ENCODE assay signal across 8 cellular contexts in the genomic region with DNA sequence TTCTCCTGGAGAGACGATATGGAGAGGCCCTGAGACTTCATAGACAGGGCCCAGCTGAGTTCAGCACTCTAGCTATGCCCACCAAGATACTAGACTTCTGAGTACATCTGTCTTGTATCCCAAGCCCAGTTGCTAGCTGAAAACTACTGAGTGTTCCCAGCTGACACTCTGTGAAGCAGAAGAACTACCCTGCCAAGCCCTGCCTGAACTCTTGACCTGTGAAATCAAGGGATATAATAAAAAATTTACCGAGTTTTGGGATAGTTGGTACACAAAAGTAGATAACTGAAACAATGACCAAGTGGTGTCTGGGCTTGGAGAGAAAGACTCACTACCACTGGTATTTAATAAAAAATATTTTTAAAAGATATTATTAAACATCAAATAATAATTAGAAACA.
"Had no signal": no experiment of that assay in that cellular context is flagged by ENCODE, and none has a peak within 500 bp of the region (broad histone marks: within the 10 kb centered on the region; RNA-seq: fewer than 3 reads in every experiment).

No MANE protein-coding gene starts in this region.

- DNase-seq: GOT3, H7, HFFc6, IMR-90 had no signal

- H3K36me3 ChIP-seq: HAP-1 had no signal

- H3K9me3 ChIP-seq: HAP-1 had no signal

- ATAC-seq: HCT116, K562 had no signal

- H3K4me3 Mint-ChIP-seq: HFFc6 had no signal

- H3K27ac Mint-ChIP-seq: HFFc6 had no signal

- H3K4me3 ChIP-seq: HAP-1, K562 had no signal

- H3K9me3 Mint-ChIP-seq: HFFc6 had no signal

- H3K27ac ChIP-seq: HL-60 had no signal
